Comparison of ENCODE assay signal across 8 cellular contexts in genomic region chr7:19117081-19117869, GRCh38. TPM values are rescaled to one million over a fixed set of nuclear protein-coding genes. Genes with fewer than 3 reads are reported as not detected.
DNase-seq lines count a peak whose midpoint lies in the region; ATAC-seq and TF ChIP-seq lines count a peak whose summit lies in the region.

Gene TWIST1, minus strand, starts transcription at chr7:19117636. Its CDS starts 315 bp downstream, at chr7:19117321.

- H3K36me3 Mint-ChIP-seq in HFFc6 (ENCODE audit: low read depth) (peaks cover 23% of the 10 kb centered on the region), osteocyte (ENCODE audit: unreplicated experiment) (peaks cover 7% of the 10 kb centered on the region)
- H3K36me3 Mint-ChIP-seq in T-helper 2 cell treated with Interferon-gamma antibody and Interleukin-4, amounts not matched to agents 5 μg/mL and 100 μg/mL, for 36 hours (ENCODE audit: low read depth), result no peaks in the 10 kb centered on the region

- no peak for ATAC-seq in GM19467 (IDR thresholded peaks at IDR 0.05; ENCODE audit: unreplicated experiment)

- H3K27me3 Mint-ChIP-seq in HFFc6 (ENCODE audit: insufficient read depth) (peaks cover 5% of the 10 kb centered on the region), osteocyte (ENCODE audit: unreplicated experiment) (no peaks in the 10 kb centered on the region)
- H3K27me3 Mint-ChIP-seq in T-helper 2 cell treated with Interferon-gamma antibody and Interleukin-4, amounts not matched to agents 5 μg/mL and 100 μg/mL, for 36 hours (ENCODE audit: low read depth), result peaks cover 73% of the 10 kb centered on the region

- TF ChIP-seq CTCF in HFFc6 (IDR thresholded peaks at IDR 0.05) (peak; percentile 9; the same call in 1 of the 2 replicates), fibroblast of pulmonary artery (IDR thresholded peaks at IDR 0.05; ENCODE audit: low read length, missing control alignments) (no peak), osteocyte (IDR thresholded peaks at IDR 0.05) (no peak)

- H3K4me1 Mint-ChIP-seq in HFFc6 (ENCODE audit: low read depth), result peaks cover 65% of the 10 kb centered on the region
- peaks cover 4% of the 10 kb centered on the region for H3K4me1 Mint-ChIP-seq in T-helper 2 cell treated with Interferon-gamma antibody and Interleukin-4, amounts not matched to agents 5 μg/mL and 100 μg/mL, for 36 hours (ENCODE audit: low read depth)
- peaks cover 51% of the 10 kb centered on the region for H3K4me1 Mint-ChIP-seq in osteocyte (ENCODE audit: unreplicated experiment)

- H3K27ac Mint-ChIP-seq in HFFc6, result peak within 1 kb of the TSS; percentile 98
- H3K27ac Mint-ChIP-seq in T-helper 2 cell treated with Interferon-gamma antibody and Interleukin-4, amounts not matched to agents 5 μg/mL and 100 μg/mL, for 36 hours, result no peak within 1 kb of the TSS
- peak within 1 kb of the TSS; percentile 97 for H3K27ac Mint-ChIP-seq in osteocyte (ENCODE audit: unreplicated experiment)

- H3K4me3 ChIP-seq in fibroblast of pulmonary artery (replicated peaks; ENCODE audit: low read depth, low read length), result peak within 1 kb of the TSS; percentile 96

- DNase-seq in Daoy (ENCODE audit: low read depth) (peak; percentile 94), HFFc6 (peak; percentile 98), fibroblast of pulmonary artery (ENCODE audit: low read depth) (peak; percentile 95), osteocyte (ENCODE audit: extremely low spot score, unreplicated experiment) (peak; percentile 97), cerebellar nuclear complex (lab: John Stamatoyannopoulos, UW) (no peak)
- DNase-seq in T-helper 2 cell treated with Interferon-gamma antibody and Interleukin-4, amounts not matched to agents 5 μg/mL and 100 μg/mL, for 36 hours (ENCODE audit: low spot score), result no peak
- no peak for DNase-seq in activated CD8-positive, alpha-beta memory T cell treated with anti-CD3 and anti-CD28 coated beads for 24 hours

- H3K9me3 Mint-ChIP-seq in HFFc6, result no peaks in the 10 kb centered on the region
- no peaks in the 10 kb centered on the region for H3K9me3 Mint-ChIP-seq in T-helper 2 cell treated with Interferon-gamma antibody and Interleukin-4, amounts not matched to agents 5 μg/mL and 100 μg/mL, for 36 hours
- H3K9me3 Mint-ChIP-seq in osteocyte (ENCODE audit: unreplicated experiment), result no peaks in the 10 kb centered on the region

- peak within 1 kb of the TSS; percentile 98 for H3K4me3 Mint-ChIP-seq in HFFc6
- H3K4me3 Mint-ChIP-seq in T-helper 2 cell treated with Interferon-gamma antibody and Interleukin-4, amounts not matched to agents 5 μg/mL and 100 μg/mL, for 36 hours, result peak within 1 kb of the TSS; percentile 59
- peak within 1 kb of the TSS; percentile 97 for H3K4me3 Mint-ChIP-seq in osteocyte (ENCODE audit: unreplicated experiment)

RNA-seq across cellular contexts. Expression of gene TWIST1, which starts in this region (rescaled TPM):
- 16.5 and 35.5 TPM in 2 replicates for total RNA-seq in Daoy (2014; rRNA removed; shearing (Covaris generic))
- total RNA-seq in HFFc6 (2021; fragmentation: NEBNext Ultra II Directional; extraction: Animal tissue kit (Norgen Biotek cat#: 25700)), result 10 to 100 TPM; 37.7 to 47.8 (median 46.9) TPM
- total RNA-seq in osteocyte, result 53.4 and 58.4 TPM in 2 replicates

Comparison
In these comparisons a context has a peak if more than half of its experiments do, and no peak if none do; other contexts are left out.
1. DNase-seq: peak in Daoy (single experiment), HFFc6 (single experiment), fibroblast of pulmonary artery (single experiment) and osteocyte (single experiment); none in T-helper 2 cell treated with Interferon-gamma antibody and Interleukin-4, amounts not matched to agents 5 μg/mL and 100 μg/mL, for 36 hours (single experiment), cerebellar nuclear complex (0 of 2) and activated CD8-positive, alpha-beta memory T cell treated with anti-CD3 and anti-CD28 coated beads for 24 hours (single experiment).
2. Peak in every context shown above with its lines, with median percentiles within 50 percentile points of each other: H3K4me3 Mint-ChIP-seq.